Comparison of ENCODE assay signal across 12 cellular contexts in the genomic region with DNA sequence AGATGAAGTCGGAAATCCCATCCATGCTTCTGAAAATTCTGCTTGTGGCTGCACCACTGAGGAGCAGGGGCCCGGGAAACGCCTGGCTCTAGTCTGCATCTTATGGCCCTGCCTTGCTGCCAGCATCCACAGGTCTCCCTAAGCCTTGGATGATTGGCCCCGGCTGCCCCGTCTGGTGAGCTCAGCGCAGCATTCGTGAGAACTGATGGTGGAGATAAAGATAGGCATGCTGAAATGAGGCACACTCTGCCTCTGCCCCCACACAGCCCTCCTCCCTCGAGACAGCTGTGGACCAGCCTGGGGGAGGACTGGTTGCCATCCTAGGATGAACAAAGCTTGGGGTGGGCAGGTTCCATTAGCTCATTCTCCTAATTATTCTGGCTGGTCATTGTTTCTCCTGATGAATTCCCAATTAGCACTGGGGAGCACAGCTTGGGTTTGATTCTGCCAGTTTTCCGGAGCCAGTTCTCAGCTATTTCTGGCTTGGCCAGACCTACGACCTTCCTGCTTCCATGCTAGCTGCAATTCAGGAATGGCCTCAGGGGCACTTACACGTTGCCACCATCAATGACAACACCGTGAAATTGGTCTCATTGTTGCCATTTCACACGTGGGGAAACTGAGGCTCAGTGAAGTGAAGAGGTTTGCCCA.
DNase-seq lines count a peak whose midpoint lies in the region; ATAC-seq and TF ChIP-seq lines count a peak whose summit lies in the region.
"Had no signal": no experiment of that assay in that cellular context is flagged by ENCODE, and none has a peak within 500 bp of the region (broad histone marks: within the 10 kb centered on the region; RNA-seq: fewer than 3 reads in every experiment).

No MANE protein-coding gene starts in this region.

- peak overlapping the region in 1 of 2 experiments; percentile 58; a peak in 1 of 4 replicates for H3K27ac ChIP-seq in SK-N-SH (ENCODE audit: low read depth in 2 of 2, low read length in 1 of 2)
- H3K27ac ChIP-seq in body of pancreas = peak overlapping the region; percentile 77 to 84 (median 80)
- peak overlapping the region; percentile 36 to 89 (median 62) for H3K27ac ChIP-seq in right lobe of liver
- H3K27ac ChIP-seq in thyroid gland = peak overlapping the region; percentile 93 to 99 (median 94)
- peak overlapping the region in 1 of 4 donors; percentile 54 for H3K27ac ChIP-seq in upper lobe of left lung

- H3F3A ChIP-seq in SK-N-SH (replicated peaks; ENCODE audit: insufficient read depth) = no peaks in the 10 kb centered on the region

- H3K36me3 ChIP-seq in SK-N-SH (replicated peaks in 1 of 2; ENCODE audit: control insufficient read depth in 1 of 2, insufficient read depth in 2 of 2, low read length in 1 of 2) (no peaks in the 10 kb centered on the region), body of pancreas (replicated peaks in 1 of 2; ENCODE audit: insufficient read depth in 1 of 2, low read depth in 2 of 2) (no peaks in the 10 kb centered on the region), right lobe of liver (no peaks in the 10 kb centered on the region), thyroid gland (no peaks in the 10 kb centered on the region), upper lobe of left lung (no peaks in the 10 kb centered on the region), mucosa of descending colon (ENCODE audit: low read depth) (no peaks in the 10 kb centered on the region)

- intact Hi-C loops in body of pancreas (cut with DNase I) = no loop called here
- intact Hi-C loops in right lobe of liver (cut with DNase I) = loop anchor here in 1 of 2 donors (10.0 kb wide), 1 partner anchor 201 kb away; no protein-coding TSS in a partner anchor
- intact Hi-C loops in thyroid gland (cut with DNase I) = no loop called here
- intact Hi-C loops in mucosa of descending colon (cut with DNase I, micrococcal nuclease) = no loop called here

- H3K9me3 ChIP-seq in SK-N-SH (no peaks in the 10 kb centered on the region), body of pancreas (no peaks in the 10 kb centered on the region), right lobe of liver (no peaks in the 10 kb centered on the region), thyroid gland (no peaks in the 10 kb centered on the region), upper lobe of left lung (no peaks in the 10 kb centered on the region), mucosa of descending colon (no peaks in the 10 kb centered on the region)

- H3K4me3 ChIP-seq in SK-N-SH (ENCODE audit: low read depth in 2 of 2, low read length in 1 of 2) (no peak overlapping the region), body of pancreas (no peak overlapping the region), right lobe of liver (no peak overlapping the region), thyroid gland (replicated peaks in 1 of 3) (no peak overlapping the region), upper lobe of left lung (no peak overlapping the region), mucosa of descending colon (no peak overlapping the region)

- H3K79me2 ChIP-seq in SK-N-SH (ENCODE audit: insufficient read depth) = no peaks in the 10 kb centered on the region

- WGBS in SK-N-SH (ENCODE audit: low lambda C conversion rate) = 29% methylated on average over 11 of the region's 13 CpGs
- WGBS in body of pancreas, 2 donors = 68 to 70% methylated on average over 12 to 13 of the region's 13 CpGs
- WGBS in right lobe of liver (ENCODE audit: insufficient coverage, low coverage, low lambda C conversion rate, missing lambda C conversion rate) = 34% methylated on average over 8 of the region's 13 CpGs
- WGBS in thyroid gland, 2 donors = 76 to 81% methylated on average over 11 to 13 of the region's 13 CpGs
- WGBS in upper lobe of left lung, 2 donors = 86 to 87% methylated on average over 9 to 10 of the region's 13 CpGs

- ATAC-seq in SK-N-SH treated with all-trans-retinoic acid at 6 μM for 48 hours (no peak), body of pancreas (no peak), right lobe of liver (no peak), HG02588 (IDR thresholded peaks at IDR 0.05; ENCODE audit: unreplicated experiment) (no peak), upper lobe of left lung (ENCODE audit: low FRiP score in 2 of 2) (no peak), mucosa of descending colon (no peak)

- TF ChIP-seq POLR2A in body of pancreas (IDR thresholded peaks at IDR 0.05) (no peak), right lobe of liver (IDR thresholded peaks at IDR 0.05) (no peak), thyroid gland (IDR thresholded peaks at IDR 0.05) (no peak), upper lobe of left lung (IDR thresholded peaks at IDR 0.05) (no peak)

- no peaks in the 10 kb centered on the region for H3K9me2 ChIP-seq in SK-N-SH

- H3K4me2 ChIP-seq in SK-N-SH = no peak overlapping the region

- no peak overlapping the region for H2AFZ ChIP-seq in SK-N-SH (ENCODE audit: low read depth)

- TF ChIP-seq CTCF in SK-N-SH (IDR thresholded peaks at IDR 0.05) = no peak
- TF ChIP-seq CTCF in body of pancreas (IDR thresholded peaks at IDR 0.05) = no peak
- no peak for TF ChIP-seq CTCF in right lobe of liver (IDR thresholded peaks at IDR 0.05)
- TF ChIP-seq CTCF in thyroid gland (IDR thresholded peaks at IDR 0.05) = no peak
- TF ChIP-seq CTCF in upper lobe of left lung (IDR thresholded peaks at IDR 0.05) = no peak
- TF ChIP-seq CTCF in mucosa of descending colon (IDR thresholded peaks at IDR 0.05) = no peak

- no peaks in the 10 kb centered on the region for H3K27me3 ChIP-seq in SK-N-SH (ENCODE audit: insufficient read depth)
- H3K27me3 ChIP-seq in body of pancreas = no peaks in the 10 kb centered on the region
- no peaks in the 10 kb centered on the region for H3K27me3 ChIP-seq in right lobe of liver
- no peaks in the 10 kb centered on the region for H3K27me3 ChIP-seq in thyroid gland
- H3K27me3 ChIP-seq in upper lobe of left lung = no peaks in the 10 kb centered on the region

- no peaks in the 10 kb centered on the region for H4K20me1 ChIP-seq in SK-N-SH (ENCODE audit: insufficient read depth)

- POLR2A ChIA-PET in SK-N-SH (lab: Yijun Ruan, JAX) = no interaction called here

- no peak overlapping the region for H3K9ac ChIP-seq in SK-N-SH

- CTCF ChIA-PET in SK-N-SH (lab: Yijun Ruan, JAX) = interaction anchor here (0.6 to 1.4 kb wide), 2 partner anchors 104 to 209 kb away, joined by 3 read pairs; no protein-coding TSS in a partner anchor

- TF ChIP-seq EP300 in SK-N-SH (IDR thresholded peaks at IDR 0.05; ENCODE audit: borderline replicate concordance in 1 of 2, low read depth in 1 of 2, low read length in 1 of 2) = no peak
- no peak for TF ChIP-seq EP300 in upper lobe of left lung (IDR thresholded peaks at IDR 0.05)

- DNase-seq in SK-N-SH = peak; percentile 50
- DNase-seq in body of pancreas = no peak
- no peak for DNase-seq in right lobe of liver
- no peak for DNase-seq in thyroid gland
- DNase-seq in upper lobe of left lung = no peak
- DNase-seq in mucosa of descending colon = no peak
- DNase-seq: activated CD8-positive, alpha-beta memory T cell treated with anti-CD3 and anti-CD28 coated beads for 24 hours; DND-41; NCI-H187 treated with DMSO at 0.1 percent for 48 hours; T-helper 2 cell had no signal

- TF ChIP-seq RAD21 in SK-N-SH (IDR thresholded peaks at IDR 0.05; ENCODE audit: low read length) = no peak

- H3K4me1 ChIP-seq in SK-N-SH (ENCODE audit: control insufficient read depth in 1 of 2, insufficient read depth in 2 of 2, low read depth in 1 of 2, low read length in 1 of 2) (peaks cover 0 to 8% of the 10 kb centered on the region in 2 experiments; a peak in 1 of 4 replicates), body of pancreas (peaks cover 48% of the 10 kb centered on the region), right lobe of liver (peaks cover 0 to 49% (median 17%) of the 10 kb centered on the region in 4 donors), thyroid gland (peaks cover 41 to 64% of the 10 kb centered on the region in 2 donors), upper lobe of left lung (peaks cover 11 to 20% (median 16%) of the 10 kb centered on the region in 4 donors), mucosa of descending colon (ENCODE audit: low read depth) (peaks cover 14% of the 10 kb centered on the region)

TF ChIP-seq in SK-N-SH, 30 proteins besides CTCF, POLR2A, EP300 and RAD21:
- no peak for TF ChIP-seq USF1 (IDR thresholded peaks at IDR 0.05; ENCODE audit: borderline replicate concordance, low read depth)
- TF ChIP-seq TCF12 (IDR thresholded peaks at IDR 0.05) = no peak
- no peak for TF ChIP-seq JUND (IDR thresholded peaks at IDR 0.05)
- peak; percentile 91 for TF ChIP-seq GATA2 (CRISPR knock-in tag; IDR thresholded peaks at IDR 0.05)

TF ChIP-seq in SK-N-SH treated with all-trans-retinoic acid at 6 μM for 48 hours, 23 proteins besides CTCF, POLR2A, EP300 and RAD21:
- TF ChIP-seq ZNF8 (CRISPR knock-in tag; IDR thresholded peaks at IDR 0.05) (no peak), GLIS3 (CRISPR knock-in tag; IDR thresholded peaks at IDR 0.05) (no peak), BACH2 (CRISPR knock-in tag; IDR thresholded peaks at IDR 0.05; ENCODE audit: borderline replicate concordance) (no peak), POU6F1 (CRISPR knock-in tag; IDR thresholded peaks at IDR 0.05; ENCODE audit: borderline replicate concordance, low read depth) (no peak), PPARA (CRISPR knock-in tag; IDR thresholded peaks at IDR 0.05; ENCODE audit: borderline replicate concordance) (no peak), ZC3H10 (CRISPR knock-in tag; IDR thresholded peaks at IDR 0.05) (no peak), RARB (CRISPR knock-in tag; IDR thresholded peaks at IDR 0.05) (no peak), ISL1 (CRISPR knock-in tag; IDR thresholded peaks at IDR 0.05) (no peak), OSR1 (CRISPR knock-in tag; IDR thresholded peaks at IDR 0.05) (no peak), ARNTL (CRISPR knock-in tag; IDR thresholded peaks at IDR 0.05; ENCODE audit: borderline replicate concordance, low read depth) (no peak), ZFP30 (CRISPR knock-in tag; IDR thresholded peaks at IDR 0.05) (no peak)
